11 cellular contexts compared by ENCODE assay signal in genomic region chr7:149787428-149788299, GRCh38. TPM values are rescaled to one million over a fixed set of nuclear protein-coding genes. Genes with fewer than 3 reads are reported as not detected.
DNase-seq lines count a peak whose midpoint lies in the region; ATAC-seq and TF ChIP-seq lines count a peak whose summit lies in the region.
"Had no signal": no experiment of that assay in that cellular context is flagged by ENCODE, and none has a peak within 500 bp of the region (broad histone marks: within the 10 kb centered on the region; RNA-seq: fewer than 3 reads in every experiment).

No MANE protein-coding gene starts in this region.

- TF ChIP-seq CTCF in neutrophil (IDR thresholded peaks at IDR 0.05): peak; percentile 22

- peaks cover 76% of the 10 kb centered on the region for H3K27me3 ChIP-seq in neutrophil

- ATAC-seq in HG03025 (IDR thresholded peaks at IDR 0.05; ENCODE audit: low FRiP score, unreplicated experiment): no peak

- H3K4me3 ChIP-seq in neutrophil (ENCODE audit: low read depth in 1 of 2, low read length in 1 of 2): no peak overlapping the region

- DNase-seq in NCI-H524 (lab: John Stamatoyannopoulos, UW): peak; percentile 50 to 76
- DNase-seq in NCI-H524 treated with DMSO at 0.1 percent for 48 hours (lab: John Stamatoyannopoulos, UW): no peak
- DNase-seq in NCI-H2227 treated with DMSO at 0.1 percent for 48 hours (lab: John Stamatoyannopoulos, UW): peak; percentile 57
- peak; percentile 45 for DNase-seq in dermis blood vessel endothelial cell
- DNase-seq in GF-D8 (lab: John Stamatoyannopoulos, UW): no peak
- DNase-seq in NCI-H1105 treated with DMSO at 0.1 percent for 48 hours (lab: John Stamatoyannopoulos, UW): no peak
- DNase-seq: activated CD8-positive, alpha-beta memory T cell treated with anti-CD3 and anti-CD28 coated beads, Interleukin-2, amount 50 U/mL, for 4 hours; effector CD4-positive, alpha-beta T cell; stimulated activated CD4-positive, alpha-beta T cell treated with anti-CD3 and anti-CD28 coated beads, Interleukin-4, amount 100 ng/mL, for 24 hours had no signal

- peaks cover 3 to 7% of the 10 kb centered on the region in 2 experiments for H3K4me1 ChIP-seq in neutrophil (ENCODE audit: control insufficient read depth in 1 of 2, insufficient read depth in 1 of 2, low read depth in 1 of 2, low read length in 1 of 2)

- H3K9me3 ChIP-seq in neutrophil: no peaks in the 10 kb centered on the region

- H3K36me3 ChIP-seq in neutrophil: no peaks in the 10 kb centered on the region

- no peak overlapping the region for H3K27ac ChIP-seq in neutrophil

RNA-seq across cellular contexts. Expression of gene ZNF467, which starts 14.3 kb away (rescaled TPM):
- total RNA-seq in dermis blood vessel endothelial cell: 4.8 and 12.7 TPM in 2 replicates

RNA-seq across cellular contexts. Expression of gene ZNF862, which starts 50.5 kb away (rescaled TPM):
- 10.0 and 12.1 TPM in 2 replicates for total RNA-seq in dermis blood vessel endothelial cell

Comparison
In these comparisons a context has a peak if more than half of its experiments do, and no peak if none do; other contexts are left out.
1. DNase-seq: peak in NCI-H524 (2 of 2), NCI-H2227 treated with DMSO at 0.1 percent for 48 hours (single experiment) and dermis blood vessel endothelial cell (single experiment); none in NCI-H524 treated with DMSO at 0.1 percent for 48 hours (single experiment), GF-D8 (single experiment) and NCI-H1105 treated with DMSO at 0.1 percent for 48 hours (single experiment).